In the genomic region with DNA sequence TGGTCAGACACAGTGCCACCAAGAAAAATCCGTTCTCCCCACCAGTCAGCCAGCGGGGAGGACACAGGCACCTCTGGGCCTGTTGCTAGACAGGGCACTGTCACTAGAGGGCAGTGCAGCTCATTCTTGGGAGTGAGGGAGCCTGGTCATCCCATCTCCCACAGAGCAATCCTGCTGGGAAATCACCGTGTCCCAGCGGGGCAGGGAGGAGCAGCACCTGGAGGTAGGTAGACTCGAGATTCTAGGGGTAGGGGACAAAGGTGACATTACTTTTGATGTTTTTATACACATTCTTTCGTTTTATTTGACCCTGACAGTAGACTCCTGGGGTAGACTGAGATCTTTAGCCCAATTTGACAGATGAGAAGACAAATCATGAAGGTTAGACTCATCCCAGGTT, we compare ENCODE assay signal across 8 cellular contexts. TPM values are rescaled to one million over a fixed set of nuclear protein-coding genes. Genes with fewer than 3 reads are reported as not detected.
DNase-seq lines count a peak whose midpoint lies in the region; ATAC-seq and TF ChIP-seq lines count a peak whose summit lies in the region.

No MANE protein-coding gene starts in this region.

- POLR2A ChIA-PET in AG04449 (lab: Yijun Ruan, JAX): no interaction called here

- no peak overlapping the region for H3K4me3 ChIP-seq in AG04449 (ENCODE audit: low read depth, low read length)

- DNase-seq in AG04449 (ENCODE audit: low read depth, low spot score): no peak
- peak; percentile 59 for DNase-seq in NCI-H345 treated with DMSO at 0.1 percent for 48 hours (lab: John Stamatoyannopoulos, UW; ENCODE audit: unreplicated experiment)
- DNase-seq in activated CD4-positive, alpha-beta T cell treated with anti-CD3 and anti-CD28 coated beads, Interleukin-2, amount 50 U/mL, for 1 hour: peak; percentile 65
- peak; percentile 24 to 73 for DNase-seq in dermis microvascular lymphatic vessel endothelial cell (ENCODE audit: low read depth in 2 of 2)
- peak; percentile 75 to 77 for DNase-seq in lung microvascular endothelial cell (ENCODE audit: low read depth in 2 of 2)
- DNase-seq in stimulated activated CD8-positive, alpha-beta memory T cell treated with anti-CD3 and anti-CD28 coated beads, Interleukin-15, amount 100 ng/mL, for 48 hours (ENCODE audit: low read depth in 2 of 2): peak; percentile 30 to 41

- TF ChIP-seq CTCF in AG04449 (IDR thresholded peaks at IDR 0.05; ENCODE audit: insufficient read depth, low read length, missing control alignments): peak; percentile 96

- CTCF ChIA-PET in AG04449 (lab: Yijun Ruan, JAX): interaction anchor here (0.7 to 18.3 kb wide), 37 partner anchors 6 to 283 kb away, joined by 3 to 318 read pairs (median 6); a partner anchor contains a TSS

- ATAC-seq in GM18517 (IDR thresholded peaks at IDR 0.05; ENCODE audit: unreplicated experiment) (peak; percentile 82), HG03159 (IDR thresholded peaks at IDR 0.05; ENCODE audit: unreplicated experiment) (peak; percentile 88)

RNA-seq across cellular contexts. Expression of a gene that starts 6.7 kb away (rescaled TPM):
- not detected in 2 replicates for total RNA-seq in dermis microvascular lymphatic vessel endothelial cell
- total RNA-seq in lung microvascular endothelial cell: not detected in 2 replicates
